Comparison of ENCODE assay signal across 14 cellular contexts in genomic region chr1:30372792-30373433, GRCh38.
DNase-seq lines count a peak whose midpoint lies in the region; ATAC-seq and TF ChIP-seq lines count a peak whose summit lies in the region.
"Had no signal": no experiment of that assay in that cellular context is flagged by ENCODE, and none has a peak within 500 bp of the region (broad histone marks: within the 10 kb centered on the region; RNA-seq: fewer than 3 reads in every experiment).

No MANE protein-coding gene starts in this region.

- H3K36me3 Mint-ChIP-seq in WTC11 = no peaks in the 10 kb centered on the region
- H3K36me3 Mint-ChIP-seq: memory B cell had no signal

- H3K79me1 ChIP-seq in mesendoderm (ENCODE audit: low read length) = no peaks in the 10 kb centered on the region

- H4K8ac ChIP-seq in mesendoderm (ENCODE audit: low read depth, low read length) = no peak overlapping the region

- H3K27ac ChIP-seq in BLaER1 = peak overlapping the region; percentile 23; the same call in 1 of the 2 replicates
- H3K27ac ChIP-seq in mesendoderm (ENCODE audit: low read depth, low read length) = no peak overlapping the region
- H3K27ac ChIP-seq: neutrophil had no signal

- peaks cover 59% of the 10 kb centered on the region for H3K4me1 ChIP-seq in BLaER1
- H3K4me1 ChIP-seq in mesendoderm (ENCODE audit: control insufficient read depth, low read depth, low read length) = no peaks in the 10 kb centered on the region

- H4K20me1 ChIP-seq in BLaER1 = no peaks in the 10 kb centered on the region

- no peaks in the 10 kb centered on the region for H3K9me3 ChIP-seq in BLaER1
- H3K9me3 ChIP-seq: neutrophil had no signal

- no peak overlapping the region for H2AK5ac ChIP-seq in mesendoderm (ENCODE audit: low read length)

- DNase-seq in H7 = peak; percentile 74
- DNase-seq in WTC11 (ENCODE audit: low spot score) = no peak
- peak; percentile 51 for DNase-seq in mesendoderm
- DNase-seq in activated effector memory CD4-positive, alpha-beta T cell treated with Interleukin-2 at 50 U/mL for 16 hours = no peak
- no peak for DNase-seq in activated CD4-positive, CD25-positive, alpha-beta regulatory T cell (lab: John Stamatoyannopoulos, UW)
- DNase-seq: activated B cell treated with CpG ODN at 0.5 μM for 24 hours; activated naive CD4-positive, alpha-beta T cell treated with Interleukin-2 at 50 U/mL for 16 hours; HFFc6 had no signal

- no peak overlapping the region for H3K4ac ChIP-seq in mesendoderm (ENCODE audit: low read depth, low read length)

- H2BK120ac ChIP-seq in mesendoderm (ENCODE audit: low read depth, low read length) = no peak overlapping the region

- H2BK5ac ChIP-seq in mesendoderm (ENCODE audit: low read length) = no peak overlapping the region

- H3K9me3 Mint-ChIP-seq in WTC11 = no peaks in the 10 kb centered on the region
- H3K9me3 Mint-ChIP-seq: activated B cell treated with CpG ODN at 0.5 μM for 24 hours, HFFc6, memory B cell had no signal

- H3K27me3 Mint-ChIP-seq in WTC11 (ENCODE audit: low read depth) = no peaks in the 10 kb centered on the region

- POLR2A ChIA-PET in WTC11 (lab: Charles Lee) = no interaction called here

- CTCF ChIA-PET in WTC11 (lab: Charles Lee) = interaction anchor here (0.8 to 1.8 kb wide), 3 partner anchors 8 to 335 kb away, joined by 3 to 12 read pairs (median 3); no protein-coding TSS in a partner anchor

- WGBS in mesendoderm (ENCODE audit: extremely low coverage, insufficient coverage, low lambda C conversion rate) = no CpG with 5 or more reads among the region's 7 CpGs

- no peak for TF ChIP-seq CTCF in WTC11 (IDR thresholded peaks at IDR 0.05)

- no peaks in the 10 kb centered on the region for H3K36me3 ChIP-seq in BLaER1
- H3K36me3 ChIP-seq in H7 (replicated peaks; ENCODE audit: control insufficient read depth, insufficient read depth, low read length) = no peaks in the 10 kb centered on the region
- no peaks in the 10 kb centered on the region for H3K36me3 ChIP-seq in mesendoderm (ENCODE audit: control insufficient read depth, insufficient read depth, low read length)
- H3K36me3 ChIP-seq: neutrophil had no signal

- H3K4me2 ChIP-seq in BLaER1 (peak overlapping the region; percentile 76), mesendoderm (ENCODE audit: low read length) (no peak overlapping the region)

- no peaks in the 10 kb centered on the region for H3K79me2 ChIP-seq in mesendoderm (ENCODE audit: control insufficient read depth, insufficient read depth, low read length)

- H3K4me3 ChIP-seq in BLaER1 = no peak overlapping the region
- no peak overlapping the region for H3K4me3 ChIP-seq in H7 (ENCODE audit: insufficient read depth, low read depth, low read length)
- no peak overlapping the region for H3K4me3 ChIP-seq in mesendoderm (ENCODE audit: low read length)

- H3K18ac ChIP-seq in mesendoderm (ENCODE audit: low read length) = no peak overlapping the region

- H3K27ac Mint-ChIP-seq in WTC11 = no peak overlapping the region
- H3K27ac Mint-ChIP-seq: activated B cell treated with CpG ODN at 0.5 μM for 24 hours, B cell, HFFc6, memory B cell had no signal

- H3K56ac ChIP-seq in mesendoderm (ENCODE audit: low read length) = no peak overlapping the region

- H3K27me3 ChIP-seq in BLaER1 (0 out of 2 replicates have a peak, but pooled peaks cover 9% of the 10 kb centered on the region), H7 (ENCODE audit: control insufficient read depth, insufficient read depth, low read length) (no peaks in the 10 kb centered on the region), mesendoderm (ENCODE audit: insufficient read depth, low read length, poor library complexity) (no peaks in the 10 kb centered on the region)

- no peak overlapping the region for H3K4me3 Mint-ChIP-seq in WTC11
- H3K4me3 Mint-ChIP-seq: activated B cell treated with CpG ODN at 0.5 μM for 24 hours, B cell, HFFc6, memory B cell had no signal

- no peak overlapping the region for H3K23ac ChIP-seq in mesendoderm (ENCODE audit: low read length)

- H3K9ac ChIP-seq in BLaER1 (no peak overlapping the region), mesendoderm (ENCODE audit: low read length) (no peak overlapping the region)

- peak; percentile 71 for ATAC-seq in WTC11
- no peak for ATAC-seq in GM18909 (IDR thresholded peaks at IDR 0.05; ENCODE audit: poor library complexity, unreplicated experiment)
- ATAC-seq: Right ventricle myocardium inferior had no signal

- H3K4me1 Mint-ChIP-seq in WTC11 = peaks cover 9% of the 10 kb centered on the region
- H3K4me1 Mint-ChIP-seq: activated B cell treated with CpG ODN at 0.5 μM for 24 hours, B cell, memory B cell had no signal

- H4K5ac ChIP-seq in mesendoderm (ENCODE audit: low read length) = no peak overlapping the region

- H2BK15ac ChIP-seq in mesendoderm (replicated peaks; ENCODE audit: low read depth) = no peak overlapping the region

TF ChIP-seq in WTC11, 78 proteins besides CTCF, POLR2A, EP300 and RAD21:
- no peak for TF ChIP-seq MYBL2 (CRISPR knock-in tag; IDR thresholded peaks at IDR 0.05)
- TF ChIP-seq FOXP4 (CRISPR knock-in tag; IDR thresholded peaks at IDR 0.05) = no peak
- TF ChIP-seq NFYB (CRISPR knock-in tag; conservative IDR thresholded peaks at IDR 0.05; ENCODE audit: low read depth) = no peak
- no peak for TF ChIP-seq ZNF425 (CRISPR knock-in tag; conservative IDR thresholded peaks at IDR 0.05)
- 0 out of 2 replicates have a peak, but pooled peaks have one; percentile 19 for TF ChIP-seq GTF2I (CRISPR knock-in tag; conservative IDR thresholded peaks at IDR 0.05)

Comparison
In these comparisons a context has a peak if more than half of its experiments do, and no peak if none do; other contexts are left out.
1. DNase-seq: peak in H7 (single experiment) and mesendoderm (single experiment); none in WTC11 (single experiment), activated effector memory CD4-positive, alpha-beta T cell treated with Interleukin-2 at 50 U/mL for 16 hours (single experiment) and activated CD4-positive, CD25-positive, alpha-beta regulatory T cell (0 of 4).